In the genomic region with DNA sequence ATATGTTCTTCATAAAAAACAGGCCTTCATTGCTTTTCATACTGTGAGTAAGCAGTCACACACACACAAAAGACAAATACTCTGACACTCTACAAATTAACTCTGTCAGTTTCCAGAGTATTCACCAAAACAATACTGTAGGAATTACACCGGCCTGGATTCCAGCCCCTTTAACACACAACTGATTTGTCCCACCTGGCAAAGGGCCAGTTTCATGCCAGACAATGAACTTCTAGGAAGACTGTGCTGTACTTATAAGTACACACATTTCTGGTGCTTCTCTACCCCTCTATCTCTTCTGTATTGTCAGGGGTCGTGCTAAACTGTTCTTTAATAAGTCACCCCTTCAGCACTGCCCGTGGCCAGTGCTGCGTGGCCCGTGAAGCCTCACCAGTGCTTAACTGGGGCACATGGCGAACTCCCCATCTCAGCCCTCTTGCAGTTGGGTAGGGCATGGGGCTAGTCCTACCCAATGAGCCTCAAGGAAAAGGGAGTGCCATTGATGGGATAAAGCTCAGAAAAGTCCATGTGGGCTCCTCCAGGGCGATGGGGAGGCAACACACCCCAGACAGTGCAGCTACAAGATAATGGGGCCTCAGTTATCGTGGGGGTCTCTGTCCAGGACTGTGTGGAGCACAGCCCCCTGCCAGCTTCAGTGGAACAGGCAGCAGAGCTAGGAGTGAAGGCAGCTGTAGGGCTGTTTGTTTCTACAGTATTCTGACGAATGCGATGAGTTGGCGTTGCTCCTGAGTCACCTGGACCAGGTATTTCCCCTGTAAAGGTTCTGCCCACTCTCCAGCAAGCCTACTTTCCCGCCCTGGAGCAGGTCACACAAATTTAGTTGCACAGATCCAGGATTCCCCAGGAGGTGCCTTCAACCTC, we compare ENCODE assay signal across 21 cellular contexts.
A peak's percentile ranks its signal among the peaks of the same experiment; 100 is the strongest.
DNase-seq lines count a peak whose midpoint lies in the region; ATAC-seq, FAIRE-seq and TF ChIP-seq lines count a peak whose summit lies in the region.
"Had no signal": no experiment of that assay in that cellular context is flagged by ENCODE, and none has a peak within 500 bp of the region (broad histone marks: within the 10 kb centered on the region; RNA-seq: fewer than 3 reads in every experiment).

No MANE protein-coding gene starts in this region.

- WGBS in HepG2 (ENCODE audit: low lambda C conversion rate): 13% methylated on average over 9 of the region's 12 CpGs
- 78% methylated on average over 5 of the region's 12 CpGs for WGBS in right lobe of liver (ENCODE audit: insufficient coverage, low coverage, low lambda C conversion rate, missing lambda C conversion rate)

- CTCF ChIA-PET in HepG2 (lab: Yijun Ruan, JAX; ENCODE audit: low intra/inter-chr PET ratio, low total read pairs): no interaction called here
- CTCF ChIA-PET in activated CD4-positive, alpha-beta memory T cell treated with anti-CD3 and anti-CD28 coated beads, Interleukin-2, amount 10 ng/mL, durations not matched to agents 7 days and 5 days (lab: Charles Lee): no interaction called here

- BruUV-seq in HepG2 (replicated peaks; lab: Mats Ljungman, UMichigan): no TSS peak

- no peak overlapping the region for H3K4me3 Mint-ChIP-seq in neural progenitor cell
- H3K4me3 Mint-ChIP-seq in activated CD4-positive, alpha-beta memory T cell treated with anti-CD3 and anti-CD28 coated beads, Interleukin-2, amount 10 ng/mL, durations not matched to agents 7 days and 5 days: no peak overlapping the region
- H3K4me3 Mint-ChIP-seq: B cell; CD4-positive, alpha-beta memory T cell had no signal

- no peak for FAIRE-seq in HepG2 (lab: Jason Lieb, UNC)
- FAIRE-seq: GM12878, H54 had no signal

- H3F3A ChIP-seq in neural progenitor cell (ENCODE audit: low read depth): no peaks in the 10 kb centered on the region

- H3K4me1 ChIP-seq in HepG2 (ENCODE audit: insufficient read depth, low read length) (no peaks in the 10 kb centered on the region), right lobe of liver (no peaks in the 10 kb centered on the region), foreskin keratinocyte (no peaks in the 10 kb centered on the region), neural progenitor cell (peaks cover 13% of the 10 kb centered on the region), vagina (peaks cover 46% of the 10 kb centered on the region)
- H3K4me1 ChIP-seq: SJSA1 had no signal

- no peak overlapping the region for H2AFZ ChIP-seq in HepG2 (ENCODE audit: low read length)
- H2AFZ ChIP-seq in neural progenitor cell (replicated peaks): peak overlapping the region; percentile 79

- peaks cover 10% of the 10 kb centered on the region for H3K4me1 Mint-ChIP-seq in neural progenitor cell
- H3K4me1 Mint-ChIP-seq in activated CD4-positive, alpha-beta memory T cell treated with anti-CD3 and anti-CD28 coated beads, Interleukin-2, amount 10 ng/mL, durations not matched to agents 7 days and 5 days: peaks cover 3% of the 10 kb centered on the region
- H3K4me1 Mint-ChIP-seq: CD4-positive, alpha-beta memory T cell had no signal

- TF ChIP-seq POLR2A in HepG2 (IDR thresholded peaks at IDR 0.05; ENCODE audit: insufficient read depth in 1 of 2, low read depth in 2 of 2, low read length in 2 of 2) (no peak), right lobe of liver (IDR thresholded peaks at IDR 0.05) (no peak), vagina (IDR thresholded peaks at IDR 0.05) (no peak)

- in situ Hi-C loops in HepG2 (cut with HindIII; ENCODE audit: extremely low pct_ligation_motif_present, low pct_unique_long_range_greater_than_20kb): no loop called here

- no peaks in the 10 kb centered on the region for H3K36me3 ChIP-seq in HepG2 (replicated peaks in 1 of 2; ENCODE audit: control insufficient read depth in 1 of 2, insufficient read depth in 2 of 2, low read length in 2 of 2)
- H3K36me3 ChIP-seq in right lobe of liver: no peaks in the 10 kb centered on the region
- no peaks in the 10 kb centered on the region for H3K36me3 ChIP-seq in neural progenitor cell
- H3K36me3 ChIP-seq in vagina: no peaks in the 10 kb centered on the region
- H3K36me3 ChIP-seq: SJSA1 had no signal

- TF ChIP-seq EP300 in HepG2 (IDR thresholded peaks at IDR 0.05; ENCODE audit: low read depth in 2 of 2, low read length in 2 of 2): no peak
- TF ChIP-seq EP300 in HepG2 (CRISPR knock-in tag; IDR thresholded peaks at IDR 0.05; ENCODE audit: borderline replicate concordance): no peak

- peaks cover 2% of the 10 kb centered on the region for H3K27me3 Mint-ChIP-seq in neural progenitor cell (ENCODE audit: insufficient read depth, low read depth)
- peaks cover 18% of the 10 kb centered on the region for H3K27me3 Mint-ChIP-seq in activated CD4-positive, alpha-beta memory T cell treated with anti-CD3 and anti-CD28 coated beads, Interleukin-2, amount 10 ng/mL, durations not matched to agents 7 days and 5 days

- H3K9ac ChIP-seq in HepG2 (ENCODE audit: insufficient read depth, low read depth, low read length): no peak overlapping the region
- no peak overlapping the region for H3K9ac ChIP-seq in neural progenitor cell
- H3K9ac ChIP-seq: KMS-11 had no signal

- H3K79me2 ChIP-seq in HepG2 (ENCODE audit: insufficient read depth, low read length): no peaks in the 10 kb centered on the region
- no peaks in the 10 kb centered on the region for H3K79me2 ChIP-seq in neural progenitor cell (ENCODE audit: low read depth)

- H3K4me2 ChIP-seq in HepG2 (ENCODE audit: low read depth, low read length) (no peak overlapping the region), neural progenitor cell (no peak overlapping the region)
- H3K4me2 ChIP-seq: KMS-11 had no signal

- no peak for ATAC-seq in HepG2
- no peak for ATAC-seq in right lobe of liver
- ATAC-seq in foreskin keratinocyte: peak; percentile 80
- no peak for ATAC-seq in Right ventricle myocardium inferior
- no peak for ATAC-seq in HG03135 (IDR thresholded peaks at IDR 0.05; ENCODE audit: unreplicated experiment)
- ATAC-seq: GM12878 had no signal

- DNase-seq in HepG2 (ENCODE audit: low spot score) (no peak), right lobe of liver (no peak), foreskin keratinocyte (peak in 1 of 2 donors; percentile 26), neural progenitor cell (ENCODE audit: low spot score) (no peak), vagina (ENCODE audit: extremely low spot score in 2 of 2) (no peak), Right ventricle myocardium inferior (ENCODE audit: missing footprints) (no peak)
- no peak for DNase-seq in activated CD4-positive, alpha-beta memory T cell treated with anti-CD3 and anti-CD28 coated beads, Interleukin-2, amount 10 ng/mL, durations not matched to agents 7 days and 5 days
- DNase-seq: 8988T; Calu3; CD4-positive, alpha-beta memory T cell; DMS53; NCI-H1417; NCI-H187; NCI-H2107; NCI-H524 treated with DMSO at 0.1 percent for 48 hours had no signal

- TF ChIP-seq RAD21 in HepG2 (CRISPR knock-in tag; IDR thresholded peaks at IDR 0.05): no peak

- H3K27ac ChIP-seq in HepG2 (ENCODE audit: extremely low read length, insufficient read depth, low read length): no peak overlapping the region
- no peak overlapping the region for H3K27ac ChIP-seq in right lobe of liver
- H3K27ac ChIP-seq in foreskin keratinocyte: no peak overlapping the region
- H3K27ac ChIP-seq in neural progenitor cell: no peak overlapping the region
- peak overlapping the region; percentile 73 for H3K27ac ChIP-seq in vagina
- H3K27ac ChIP-seq: KMS-11, SJSA1 had no signal

- H3K36me3 Mint-ChIP-seq in neural progenitor cell: no peaks in the 10 kb centered on the region
- no peaks in the 10 kb centered on the region for H3K36me3 Mint-ChIP-seq in activated CD4-positive, alpha-beta memory T cell treated with anti-CD3 and anti-CD28 coated beads, Interleukin-2, amount 10 ng/mL, durations not matched to agents 7 days and 5 days (ENCODE audit: low read depth)
- H3K36me3 Mint-ChIP-seq: CD4-positive, alpha-beta memory T cell had no signal

- no peak for TF ChIP-seq CTCF in HepG2 (CRISPR knock-in tag; IDR thresholded peaks at IDR 0.05)
- no peak for TF ChIP-seq CTCF in right lobe of liver (IDR thresholded peaks at IDR 0.05)
- TF ChIP-seq CTCF in foreskin keratinocyte (conservative IDR thresholded peaks at IDR 0.05): no peak
- no peak for TF ChIP-seq CTCF in neural progenitor cell (IDR thresholded peaks at IDR 0.05)
- no peak for TF ChIP-seq CTCF in vagina (IDR thresholded peaks at IDR 0.05)

- H3K9me3 Mint-ChIP-seq in neural progenitor cell: no peaks in the 10 kb centered on the region
- no peaks in the 10 kb centered on the region for H3K9me3 Mint-ChIP-seq in activated CD4-positive, alpha-beta memory T cell treated with anti-CD3 and anti-CD28 coated beads, Interleukin-2, amount 10 ng/mL, durations not matched to agents 7 days and 5 days
- H3K9me3 Mint-ChIP-seq: CD4-positive, alpha-beta memory T cell had no signal

- POLR2A ChIA-PET in HepG2 (lab: Yijun Ruan, JAX): no interaction called here
- POLR2A ChIA-PET in activated CD4-positive, alpha-beta memory T cell treated with anti-CD3 and anti-CD28 coated beads, Interleukin-2, amount 10 ng/mL, durations not matched to agents 7 days and 5 days (lab: Charles Lee): no interaction called here

- H3K9me3 ChIP-seq in HepG2 (ENCODE audit: low read length): no peaks in the 10 kb centered on the region
- H3K9me3 ChIP-seq in right lobe of liver: no peaks in the 10 kb centered on the region
- H3K9me3 ChIP-seq in neural progenitor cell (ENCODE audit: low read depth): no peaks in the 10 kb centered on the region
- no peaks in the 10 kb centered on the region for H3K9me3 ChIP-seq in vagina
- H3K9me3 ChIP-seq: SJSA1 had no signal

- no peaks in the 10 kb centered on the region for H4K20me1 ChIP-seq in HepG2 (ENCODE audit: insufficient read depth, low read length)
- no peaks in the 10 kb centered on the region for H4K20me1 ChIP-seq in neural progenitor cell (ENCODE audit: low read depth)

- H3K27me3 ChIP-seq in HepG2 (ENCODE audit: control insufficient read depth in 1 of 2, insufficient read depth in 2 of 2, low read length in 2 of 2) (peaks cover 5 to 52% of the 10 kb centered on the region in 2 experiments; a peak in 4 of 5 replicates), right lobe of liver (no peaks in the 10 kb centered on the region), foreskin keratinocyte (peaks cover 32% of the 10 kb centered on the region), neural progenitor cell (no peaks in the 10 kb centered on the region), vagina (no peaks in the 10 kb centered on the region)

- no peak overlapping the region for H3K27ac Mint-ChIP-seq in neural progenitor cell
- H3K27ac Mint-ChIP-seq in activated CD4-positive, alpha-beta memory T cell treated with anti-CD3 and anti-CD28 coated beads, Interleukin-2, amount 10 ng/mL, durations not matched to agents 7 days and 5 days: no peak overlapping the region
- H3K27ac Mint-ChIP-seq: B cell; CD4-positive, alpha-beta memory T cell had no signal

- intact Hi-C loops in HepG2 (cut with micrococcal nuclease; ENCODE audit: unreplicated experiment) (no loop called here), right lobe of liver (cut with DNase I) (no loop called here), vagina (cut with DNase I) (no loop called here), Right ventricle myocardium inferior (cut with DNase I) (no loop called here)

- no peak overlapping the region for H3K4me3 ChIP-seq in HepG2 (replicated peaks in 1 of 3; ENCODE audit: insufficient read depth in 1 of 3, low read depth in 2 of 3, low read length in 3 of 3)
- H3K4me3 ChIP-seq in right lobe of liver: no peak overlapping the region
- H3K4me3 ChIP-seq in neural progenitor cell: no peak overlapping the region
- no peak overlapping the region for H3K4me3 ChIP-seq in vagina
- H3K4me3 ChIP-seq: GM12878, SJSA1 had no signal
